Comparison of ENCODE assay signal across 9 cellular contexts in the genomic region with DNA sequence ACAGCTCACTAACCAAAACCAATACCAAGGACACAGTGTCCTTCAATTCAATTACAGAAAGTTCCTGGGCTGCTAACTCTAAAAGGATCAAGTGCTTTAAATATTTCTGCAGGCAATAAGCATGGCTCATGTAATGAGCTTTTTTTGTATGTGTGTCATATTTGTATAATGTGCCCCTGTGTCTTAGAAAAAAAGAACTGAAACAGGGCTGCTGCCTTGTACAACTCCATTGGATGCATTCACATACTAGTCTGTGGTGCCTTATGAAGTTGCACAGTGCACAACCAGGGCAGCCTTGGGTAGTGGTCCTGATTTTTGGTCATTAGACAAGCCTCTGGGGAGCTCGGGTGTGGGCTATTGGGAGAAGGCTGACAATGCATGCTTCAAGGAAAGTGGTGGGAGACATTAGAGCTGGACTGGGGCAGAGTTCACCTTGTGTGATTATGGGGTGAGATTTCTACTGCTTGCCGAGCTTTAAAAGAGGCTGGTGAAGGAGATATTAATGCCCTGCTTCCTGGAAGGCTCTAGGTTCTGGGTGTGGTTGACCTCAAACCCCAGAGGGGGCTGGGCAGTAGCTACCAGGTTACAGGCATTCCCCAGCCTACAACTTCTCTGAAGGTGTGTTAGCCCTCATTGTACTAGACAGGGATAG. TPM values are rescaled to one million over a fixed set of nuclear protein-coding genes. Genes with fewer than 3 reads are reported as not detected.
DNase-seq lines count a peak whose midpoint lies in the region; ATAC-seq lines count a peak whose summit lies in the region.
"Had no signal": no experiment of that assay in that cellular context is flagged by ENCODE, and none has a peak within 500 bp of the region (broad histone marks: within the 10 kb centered on the region; RNA-seq: fewer than 3 reads in every experiment).

No MANE protein-coding gene starts in this region.

- H3K4me1 Mint-ChIP-seq in natural killer cell treated with Interleukin-12 subunit alpha and Interleukin-12 subunit beta and Interleukin-15 and Interleukin-18, amount 100 ng/mL, for 72 hours (ENCODE audit: low read depth in 2 of 2), result peaks cover 44 to 52% of the 10 kb centered on the region in 2 donors

- H3K9me3 Mint-ChIP-seq in natural killer cell treated with Interleukin-12 subunit alpha and Interleukin-12 subunit beta and Interleukin-15 and Interleukin-18, amount 100 ng/mL, for 72 hours, result no peaks in the 10 kb centered on the region

- ATAC-seq in GM18868 (IDR thresholded peaks at IDR 0.05; ENCODE audit: unreplicated experiment) (peak; percentile 27), HG03039 (IDR thresholded peaks at IDR 0.05; ENCODE audit: unreplicated experiment) (no peak), GM18873 (IDR thresholded peaks at IDR 0.05; ENCODE audit: low FRiP score, unreplicated experiment) (no peak)
- ATAC-seq in natural killer cell treated with Interleukin-12 subunit alpha and Interleukin-12 subunit beta and Interleukin-15 and Interleukin-18, amount 100 ng/mL, for 72 hours, result no peak

- H3K27ac Mint-ChIP-seq in natural killer cell treated with Interleukin-12 subunit alpha and Interleukin-12 subunit beta and Interleukin-15 and Interleukin-18, amount 100 ng/mL, for 72 hours, result peak overlapping the region; percentile 44 to 99

- no peaks in the 10 kb centered on the region for H3K27me3 Mint-ChIP-seq in natural killer cell treated with Interleukin-12 subunit alpha and Interleukin-12 subunit beta and Interleukin-15 and Interleukin-18, amount 100 ng/mL, for 72 hours

- DNase-seq in MV-4-11 (lab: John Stamatoyannopoulos, UW), result peak; percentile 55
- peak; percentile 9 to 14 for DNase-seq in activated T-helper 1 cell treated with anti-CD3 and anti-CD28 coated beads, Interleukin-2, amount 50 U/mL, for 16 hours (ENCODE audit: low read depth in 1 of 2, low spot score in 1 of 2)
- no peak for DNase-seq in natural killer cell treated with Interleukin-12 subunit alpha and Interleukin-12 subunit beta and Interleukin-15 and Interleukin-18, amount 100 ng/mL, for 72 hours (ENCODE audit: low spot score)
- DNase-seq in cardiac septum (ENCODE audit: low spot score), result no peak
- no peak for DNase-seq in posterior cingulate gyrus
- DNase-seq: NCI-H510A treated with DMSO at 0.1 percent for 48 hours had no signal

- intact Hi-C loops in cardiac septum (cut with DNase I), result loop anchor here (5.0 kb wide), 1 partner anchor 112 kb away; no protein-coding TSS in a partner anchor
- intact Hi-C loops in posterior cingulate gyrus (cut with DNase I), result loop anchor here (2.0 to 10.0 kb wide), 3 partner anchors 100 to 266 kb away; no protein-coding TSS in a partner anchor

- peak overlapping the region; percentile 77 for H3K4me3 Mint-ChIP-seq in natural killer cell treated with Interleukin-12 subunit alpha and Interleukin-12 subunit beta and Interleukin-15 and Interleukin-18, amount 100 ng/mL, for 72 hours

- peaks cover 10% of the 10 kb centered on the region for H3K36me3 Mint-ChIP-seq in natural killer cell treated with Interleukin-12 subunit alpha and Interleukin-12 subunit beta and Interleukin-15 and Interleukin-18, amount 100 ng/mL, for 72 hours

RNA-seq across cellular contexts. Expression of gene CPEB4, which starts 3.6 kb away (rescaled TPM):
- 10 to 100 TPM; 29.9 to 45.6 TPM for total RNA-seq in natural killer cell treated with Interleukin-12 subunit alpha and Interleukin-12 subunit beta and Interleukin-15 and Interleukin-18, amount 100 ng/mL, for 72 hours
- total RNA-seq in cardiac septum, result 187 TPM

Comparison
In these comparisons a context has a peak if more than half of its experiments do, and no peak if none do; other contexts are left out.
1. DNase-seq: peak in MV-4-11 (single experiment) and activated T-helper 1 cell treated with anti-CD3 and anti-CD28 coated beads, Interleukin-2, amount 50 U/mL, for 16 hours (2 of 2); none in natural killer cell treated with Interleukin-12 subunit alpha and Interleukin-12 subunit beta and Interleukin-15 and Interleukin-18, amount 100 ng/mL, for 72 hours (single experiment), cardiac septum (single experiment) and posterior cingulate gyrus (0 of 10).